In the genomic region with DNA sequence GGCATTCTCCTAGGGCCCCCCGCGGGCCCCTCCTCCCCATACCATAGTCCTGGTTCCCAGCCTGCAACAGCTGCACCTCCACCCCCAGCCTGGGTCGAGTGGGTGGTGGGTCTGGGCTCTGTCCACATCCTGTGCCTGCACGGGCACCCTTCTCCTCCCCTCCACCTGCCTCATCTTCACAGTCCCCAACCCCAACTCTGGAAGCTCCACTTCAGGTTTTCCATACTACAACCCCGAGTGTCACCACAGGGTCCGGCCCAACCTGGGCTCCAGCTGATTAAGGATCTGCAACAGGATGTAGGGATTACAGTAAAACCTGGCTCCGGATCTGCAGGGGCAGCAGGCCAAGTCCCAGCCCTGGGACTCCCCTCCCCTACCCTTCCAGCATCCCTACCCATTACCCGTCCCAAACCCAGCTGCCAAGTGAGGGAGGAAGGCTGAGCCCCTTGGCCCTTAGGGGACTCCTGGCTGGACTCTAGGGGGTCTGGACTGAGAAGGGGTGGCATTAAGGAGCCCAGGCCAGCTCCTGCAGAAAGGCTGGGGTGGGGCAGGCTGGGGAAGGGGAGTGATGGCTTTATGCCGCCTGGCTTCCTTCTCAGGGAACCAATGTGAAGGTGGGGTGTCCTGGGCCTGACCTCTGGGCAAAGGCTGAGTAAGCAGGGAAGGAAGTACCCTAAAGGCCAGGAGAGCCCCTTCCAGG, we compare ENCODE assay signal across 8 cellular contexts.
A peak's percentile ranks its signal among the peaks of the same experiment; 100 is the strongest.
DNase-seq lines count a peak whose midpoint lies in the region; ATAC-seq and TF ChIP-seq lines count a peak whose summit lies in the region.

No MANE protein-coding gene starts in this region.

- intact Hi-C loops in heart right ventricle (cut with DNase I) (loop anchor here in 5 of 10 donors (5.0 to 10.0 kb wide), 4 partner anchors 118 to 185 kb away; a partner anchor contains a TSS), sciatic nerve (cut with DNase I) (no loop called here)

- H3K9me3 Mint-ChIP-seq in endothelial cell (ENCODE audit: unreplicated experiment): no peaks in the 10 kb centered on the region

- H3K4me3 ChIP-seq in heart right ventricle (no peak overlapping the region), right atrium auricular region (no peak overlapping the region)

- WGBS in heart right ventricle, 2 donors: 30% methylated on average over 9 of the region's 9 CpGs

- H3K27ac ChIP-seq in heart right ventricle (peak overlapping the region in 7 of 10 donors; percentile 38 to 92 (median 52)), right atrium auricular region (peak overlapping the region in 1 of 2 donors; percentile 72)

- ATAC-seq in heart right ventricle (peak in 6 of 8 donors; percentile 0 to 40 (median 22)), sciatic nerve (peak; percentile 16), HG03196 (IDR thresholded peaks at IDR 0.05; ENCODE audit: unreplicated experiment) (no peak), HG03378 (IDR thresholded peaks at IDR 0.05; ENCODE audit: unreplicated experiment) (no peak)

- H3K4me1 ChIP-seq in heart right ventricle (peaks cover 30 to 100% (median 90%) of the 10 kb centered on the region in 9 donors), right atrium auricular region (peaks cover 0 to 100% of the 10 kb centered on the region in 2 donors)

- TF ChIP-seq CTCF in heart right ventricle (IDR thresholded peaks at IDR 0.05) (no peak), right atrium auricular region (IDR thresholded peaks at IDR 0.05) (no peak), endothelial cell (IDR thresholded peaks at IDR 0.05; ENCODE audit: unreplicated experiment) (no peak)

- H3K27me3 ChIP-seq in heart right ventricle (no peaks in the 10 kb centered on the region), right atrium auricular region (no peaks in the 10 kb centered on the region)

- no peaks in the 10 kb centered on the region for H3K36me3 ChIP-seq in heart right ventricle
- H3K36me3 ChIP-seq in right atrium auricular region: no peaks in the 10 kb centered on the region

- no peak overlapping the region for H3K4me3 Mint-ChIP-seq in endothelial cell (ENCODE audit: unreplicated experiment)

- no peaks in the 10 kb centered on the region for H3K9me3 ChIP-seq in heart right ventricle
- H3K9me3 ChIP-seq in right atrium auricular region: no peaks in the 10 kb centered on the region

- DNase-seq in heart right ventricle: peak in 1 of 2 donors; percentile 61
- DNase-seq in right atrium auricular region (ENCODE audit: low spot score): no peak
- DNase-seq in NCI-H526 treated with DMSO at 0.1 percent for 48 hours (lab: John Stamatoyannopoulos, UW): peak; percentile 56
- DNase-seq in endothelial cell (ENCODE audit: low spot score): peak; percentile 76
- no peak for DNase-seq in sciatic nerve (ENCODE audit: low spot score)
- no peak for DNase-seq in stimulated activated CD4-positive, alpha-beta T cell treated with anti-CD3 and anti-CD28 coated beads, Interleukin-2, amount 100 ng/mL, for 24 hours

- H3K36me3 Mint-ChIP-seq in endothelial cell (ENCODE audit: low read depth, unreplicated experiment): no peaks in the 10 kb centered on the region

- H3K27ac Mint-ChIP-seq in endothelial cell (ENCODE audit: unreplicated experiment): no peak overlapping the region

- H3K4me1 Mint-ChIP-seq in endothelial cell (ENCODE audit: unreplicated experiment): peaks cover 22% of the 10 kb centered on the region

- peaks cover 8% of the 10 kb centered on the region for H3K27me3 Mint-ChIP-seq in endothelial cell (ENCODE audit: unreplicated experiment)

Comparison
In these comparisons a context has a peak if more than half of its experiments do, and no peak if none do; other contexts are left out.
1. ATAC-seq: peak in heart right ventricle (6 of 8) and sciatic nerve (single experiment); none in HG03196 (single experiment) and HG03378 (single experiment).
2. DNase-seq: peak in NCI-H526 treated with DMSO at 0.1 percent for 48 hours (single experiment) and endothelial cell (single experiment); none in right atrium auricular region (single experiment), sciatic nerve (single experiment) and stimulated activated CD4-positive, alpha-beta T cell treated with anti-CD3 and anti-CD28 coated beads, Interleukin-2, amount 100 ng/mL, for 24 hours (0 of 2).